8 cellular contexts compared by ENCODE assay signal in genomic region chr14:75063491-75064204, GRCh38. TPM values are rescaled to one million over a fixed set of nuclear protein-coding genes. Genes with fewer than 3 reads are reported as not detected.
A peak's percentile ranks its signal among the peaks of the same experiment; 100 is the strongest.
DNase-seq lines count a peak whose midpoint lies in the region; ATAC-seq and TF ChIP-seq lines count a peak whose summit lies in the region.

Gene ACYP1, minus strand, starts transcription at chr14:75064024. Its CDS starts 471 bp downstream, at chr14:75063553.

- H3K4me1 ChIP-seq in left ventricle myocardium inferior (peaks cover 43% of the 10 kb centered on the region), uterus (peaks cover 0 to 4% of the 10 kb centered on the region in 2 donors)

- TF ChIP-seq CTCF in left ventricle myocardium inferior (IDR thresholded peaks at IDR 0.05; ENCODE audit: borderline replicate concordance) (no peak), uterus (IDR thresholded peaks at IDR 0.05) (no peak)

- peak; percentile 95 for ATAC-seq in GM18502 (IDR thresholded peaks at IDR 0.05; ENCODE audit: poor library complexity, unreplicated experiment)
- ATAC-seq in HG02943 (IDR thresholded peaks at IDR 0.05; ENCODE audit: low read depth, unreplicated experiment): peak; percentile 90
- peak; percentile 99 for ATAC-seq in T-helper 17 cell

- H3K4me3 ChIP-seq in left ventricle myocardium inferior (peak within 1 kb of the TSS; percentile 91), uterus (peak within 1 kb of the TSS; percentile 80 to 99)

- no peaks in the 10 kb centered on the region for H3K27me3 Mint-ChIP-seq in T-helper 17 cell

- H3K27me3 ChIP-seq in left ventricle myocardium inferior (ENCODE audit: low read depth) (no peaks in the 10 kb centered on the region), uterus (no peaks in the 10 kb centered on the region)

- intact Hi-C loops in left ventricle myocardium inferior (cut with micrococcal nuclease) (loop anchor here (10.0 kb wide), 1 partner anchor 119 kb away; no protein-coding TSS in a partner anchor), uterus (cut with DNase I; ENCODE audit: low total_unique reads) (no loop called here)

- TF ChIP-seq POLR2A in uterus (IDR thresholded peaks at IDR 0.05): peak in 1 of 2 donors; percentile 45

- no peaks in the 10 kb centered on the region for H3K36me3 ChIP-seq in left ventricle myocardium inferior
- no peaks in the 10 kb centered on the region for H3K36me3 ChIP-seq in uterus

- H3K27ac Mint-ChIP-seq in T-helper 17 cell: peak within 1 kb of the TSS; percentile 99

- peak within 1 kb of the TSS; percentile 41 for H3K27ac ChIP-seq in angular gyrus (ENCODE audit: low read depth, low read length)
- peak within 1 kb of the TSS; percentile 81 for H3K27ac ChIP-seq in left ventricle myocardium inferior (replicated peaks)
- H3K27ac ChIP-seq in uterus: peak within 1 kb of the TSS; percentile 67 to 86

- peak within 1 kb of the TSS; percentile 100 for H3K4me3 Mint-ChIP-seq in T-helper 17 cell

- peaks cover 5% of the 10 kb centered on the region for H3K36me3 Mint-ChIP-seq in T-helper 17 cell (ENCODE audit: low read depth)

- H3K4me1 Mint-ChIP-seq in T-helper 17 cell: peaks cover 18% of the 10 kb centered on the region

- no peaks in the 10 kb centered on the region for H3K9me3 ChIP-seq in T-helper 17 cell (ENCODE audit: control insufficient read depth, low read length, poor library complexity, severe bottlenecking)
- H3K9me3 ChIP-seq in left ventricle myocardium inferior (replicated peaks): peaks cover 6% of the 10 kb centered on the region
- no peaks in the 10 kb centered on the region for H3K9me3 ChIP-seq in uterus

- peak; percentile 82 to 94 for DNase-seq in NCI-H187 (lab: John Stamatoyannopoulos, UW)
- DNase-seq in T-helper 17 cell: peak; percentile 78 to 83 (median 83)
- peak; percentile 93 for DNase-seq in left ventricle myocardium inferior
- DNase-seq in putamen (ENCODE audit: low spot score): peak; percentile 87
- DNase-seq in uterus: peak; percentile 93 to 97

RNA-seq across cellular contexts. Expression of gene ACYP1, which starts in this region (rescaled TPM):
- 10 to 100 TPM; 11.3 to 16.1 TPM for total RNA-seq in T-helper 17 cell
- 14.0 TPM for total RNA-seq in left ventricle myocardium inferior
- total RNA-seq in uterus: 10 to 100 TPM; 11.8 to 30.6 (median 21.4) TPM

Comparison
In these comparisons a context has a peak if more than half of its experiments do, and no peak if none do; other contexts are left out.
1. Peak in every context shown above with its lines: DNase-seq, ATAC-seq, H3K4me3 ChIP-seq and H3K27ac ChIP-seq.